Comparison of ENCODE assay signal across 8 cellular contexts in the genomic region with DNA sequence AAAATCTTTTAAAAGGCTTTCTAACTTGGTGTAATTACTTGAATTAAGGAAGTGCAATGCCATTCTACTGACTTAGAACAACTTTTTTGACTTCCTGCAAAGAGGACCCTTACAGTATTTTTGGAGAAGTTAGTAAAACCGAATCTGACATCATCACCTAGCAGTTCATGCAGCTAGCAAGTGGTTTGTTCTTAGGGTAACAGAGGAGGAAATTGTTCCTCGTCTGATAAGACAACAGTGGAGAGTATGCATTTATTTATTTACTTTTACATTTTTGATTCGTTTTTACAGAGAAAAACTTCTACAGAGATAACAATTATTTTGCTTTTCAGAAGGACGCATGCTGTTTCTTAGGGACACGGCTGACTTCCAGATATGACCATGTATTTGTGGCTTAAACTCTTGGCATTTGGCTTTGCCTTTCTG. TPM values are rescaled to one million over a fixed set of nuclear protein-coding genes. Genes with fewer than 3 reads are reported as not detected.
DNase-seq lines count a peak whose midpoint lies in the region; ATAC-seq lines count a peak whose summit lies in the region.

A gene with protein sequence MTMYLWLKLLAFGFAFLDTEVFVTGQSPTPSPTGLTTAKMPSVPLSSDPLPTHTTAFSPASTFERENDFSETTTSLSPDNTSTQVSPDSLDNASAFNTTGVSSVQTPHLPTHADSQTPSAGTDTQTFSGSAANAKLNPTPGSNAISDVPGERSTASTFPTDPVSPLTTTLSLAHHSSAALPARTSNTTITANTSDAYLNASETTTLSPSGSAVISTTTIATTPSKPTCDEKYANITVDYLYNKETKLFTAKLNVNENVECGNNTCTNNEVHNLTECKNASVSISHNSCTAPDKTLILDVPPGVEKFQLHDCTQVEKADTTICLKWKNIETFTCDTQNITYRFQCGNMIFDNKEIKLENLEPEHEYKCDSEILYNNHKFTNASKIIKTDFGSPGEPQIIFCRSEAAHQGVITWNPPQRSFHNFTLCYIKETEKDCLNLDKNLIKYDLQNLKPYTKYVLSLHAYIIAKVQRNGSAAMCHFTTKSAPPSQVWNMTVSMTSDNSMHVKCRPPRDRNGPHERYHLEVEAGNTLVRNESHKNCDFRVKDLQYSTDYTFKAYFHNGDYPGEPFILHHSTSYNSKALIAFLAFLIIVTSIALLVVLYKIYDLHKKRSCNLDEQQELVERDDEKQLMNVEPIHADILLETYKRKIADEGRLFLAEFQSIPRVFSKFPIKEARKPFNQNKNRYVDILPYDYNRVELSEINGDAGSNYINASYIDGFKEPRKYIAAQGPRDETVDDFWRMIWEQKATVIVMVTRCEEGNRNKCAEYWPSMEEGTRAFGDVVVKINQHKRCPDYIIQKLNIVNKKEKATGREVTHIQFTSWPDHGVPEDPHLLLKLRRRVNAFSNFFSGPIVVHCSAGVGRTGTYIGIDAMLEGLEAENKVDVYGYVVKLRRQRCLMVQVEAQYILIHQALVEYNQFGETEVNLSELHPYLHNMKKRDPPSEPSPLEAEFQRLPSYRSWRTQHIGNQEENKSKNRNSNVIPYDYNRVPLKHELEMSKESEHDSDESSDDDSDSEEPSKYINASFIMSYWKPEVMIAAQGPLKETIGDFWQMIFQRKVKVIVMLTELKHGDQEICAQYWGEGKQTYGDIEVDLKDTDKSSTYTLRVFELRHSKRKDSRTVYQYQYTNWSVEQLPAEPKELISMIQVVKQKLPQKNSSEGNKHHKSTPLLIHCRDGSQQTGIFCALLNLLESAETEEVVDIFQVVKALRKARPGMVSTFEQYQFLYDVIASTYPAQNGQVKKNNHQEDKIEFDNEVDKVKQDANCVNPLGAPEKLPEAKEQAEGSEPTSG (N-terminal part only) (plus strand): TSS at position 147 of the 426 bp plus-strand sequence. CDS start 229 bp downstream, at position 376.

- H3K4me3 ChIP-seq in right cardiac atrium (ENCODE audit: low read length): peak within 1 kb of the TSS; percentile 12

- no peak within 1 kb of the TSS for H3K27ac ChIP-seq in right cardiac atrium (ENCODE audit: low read length)

- H3K4me1 Mint-ChIP-seq in activated CD4-positive, alpha-beta T cell treated with anti-CD3 and anti-CD28 coated beads, Interleukin-2, amount 10 ng/mL, durations not matched to agents 7 days and 5 days: peaks cover 51% of the 10 kb centered on the region

- H3K9me3 ChIP-seq in right cardiac atrium (ENCODE audit: control insufficient read depth, low read length): no peaks in the 10 kb centered on the region

- H3K27me3 Mint-ChIP-seq in activated CD4-positive, alpha-beta T cell treated with anti-CD3 and anti-CD28 coated beads, Interleukin-2, amount 10 ng/mL, durations not matched to agents 7 days and 5 days: no peaks in the 10 kb centered on the region

- H3K36me3 Mint-ChIP-seq in activated CD4-positive, alpha-beta T cell treated with anti-CD3 and anti-CD28 coated beads, Interleukin-2, amount 10 ng/mL, durations not matched to agents 7 days and 5 days (ENCODE audit: low read depth): peaks cover 54% of the 10 kb centered on the region

- intact Hi-C loops in right cardiac atrium (cut with DNase I): no loop called here

- ATAC-seq in HG02973 (IDR thresholded peaks at IDR 0.05; ENCODE audit: unreplicated experiment): peak; percentile 73
- ATAC-seq in right cardiac atrium: peak; percentile 42 to 56

- no peaks in the 10 kb centered on the region for H3K27me3 ChIP-seq in right cardiac atrium (ENCODE audit: control insufficient read depth, insufficient read depth)

- peak within 1 kb of the TSS; percentile 95 for H3K27ac Mint-ChIP-seq in activated CD4-positive, alpha-beta T cell treated with anti-CD3 and anti-CD28 coated beads, Interleukin-2, amount 10 ng/mL, durations not matched to agents 7 days and 5 days

- H3K4me1 ChIP-seq in right cardiac atrium (ENCODE audit: control insufficient read depth, insufficient read depth, low read length): no peaks in the 10 kb centered on the region

- H3K4me3 Mint-ChIP-seq in activated CD4-positive, alpha-beta T cell treated with anti-CD3 and anti-CD28 coated beads, Interleukin-2, amount 10 ng/mL, durations not matched to agents 7 days and 5 days: peak within 1 kb of the TSS; percentile 84

- CTCF ChIA-PET in activated CD4-positive, alpha-beta T cell treated with anti-CD3 and anti-CD28 coated beads, Interleukin-2, amount 10 ng/mL, durations not matched to agents 7 days and 5 days (lab: Charles Lee): interaction anchor here (1.0 to 10.6 kb wide), 5 partner anchors 11 to 44 kb away, joined by 3 to 109 read pairs (median 4); no protein-coding TSS in a partner anchor

- 34% methylated on average over 5 of the region's 5 CpGs for WGBS in right cardiac atrium

- H3K9me3 Mint-ChIP-seq in activated CD4-positive, alpha-beta T cell treated with anti-CD3 and anti-CD28 coated beads, Interleukin-2, amount 10 ng/mL, durations not matched to agents 7 days and 5 days: peaks cover 13% of the 10 kb centered on the region

- peak; percentile 63 for DNase-seq in activated CD4-positive, alpha-beta T cell treated with anti-CD3 and anti-CD28 coated beads, Interleukin-2, amount 10 ng/mL, durations not matched to agents 7 days and 5 days
- no peak for DNase-seq in activated CD4-positive, alpha-beta T cell treated with anti-CD3 and anti-CD28 coated beads for 1 hour
- DNase-seq in SKM-1 (lab: John Stamatoyannopoulos, UW; ENCODE audit: unreplicated experiment): peak; percentile 100
- no peak for DNase-seq in right cardiac atrium
- DNase-seq in NCI-H146 (lab: John Stamatoyannopoulos, UW): no peak
- no peak for DNase-seq in dedifferentiated amniotic fluid mesenchymal stem cell (ENCODE audit: extremely low spot score)
- no peak for DNase-seq in cerebellar cortex (ENCODE audit: low spot score)

- POLR2A ChIA-PET in activated CD4-positive, alpha-beta T cell treated with anti-CD3 and anti-CD28 coated beads, Interleukin-2, amount 10 ng/mL, durations not matched to agents 7 days and 5 days (lab: Charles Lee): interaction anchor here (0.8 to 1.9 kb wide), 5 partner anchors 14 to 114 kb away, joined by 3 to 9 read pairs (median 4); no protein-coding TSS in a partner anchor

RNA-seq across cellular contexts. Expression of the gene that starts here (rescaled TPM):
- total RNA-seq in activated CD4-positive, alpha-beta T cell treated with anti-CD3 and anti-CD28 coated beads, Interleukin-2, amount 10 ng/mL, durations not matched to agents 7 days and 5 days: 100 to 1,000 TPM; 700 to 862 TPM
- 10 to 100 TPM in 3 of 4 donors, 1 to 10 TPM in 1; 9.1 to 16.2 (median 12.9) TPM for total RNA-seq in right cardiac atrium
- 1.3 TPM for polyA plus RNA-seq in right cardiac atrium

Comparison
In these comparisons a context has a peak if more than half of its experiments do, and no peak if none do; other contexts are left out.
1. RNA of the gene that starts here (total RNA-seq): 700 to 862 TPM in activated CD4-positive, alpha-beta T cell treated with anti-CD3 and anti-CD28 coated beads, Interleukin-2, amount 10 ng/mL, durations not matched to agents 7 days and 5 days; 9.1 to 16.2 TPM in right cardiac atrium; every median in the first group is over 10 times any median in the second.
2. DNase-seq: peak in activated CD4-positive, alpha-beta T cell treated with anti-CD3 and anti-CD28 coated beads, Interleukin-2, amount 10 ng/mL, durations not matched to agents 7 days and 5 days (single experiment) and SKM-1 (single experiment); none in activated CD4-positive, alpha-beta T cell treated with anti-CD3 and anti-CD28 coated beads for 1 hour (single experiment), right cardiac atrium (0 of 3), NCI-H146 (single experiment), dedifferentiated amniotic fluid mesenchymal stem cell (single experiment) and cerebellar cortex (single experiment).